Comparison of ENCODE assay signal across 2 cellular contexts in genomic region chr7:155794196-155794595, GRCh38.
TF ChIP-seq lines count a peak whose summit lies in the region.

No MANE protein-coding gene starts in this region.

TF ChIP-seq in SK-N-SH, 30 proteins besides CTCF, POLR2A, EP300 and RAD21 (continued from another document):
- no peak for TF ChIP-seq EZH2phosphoT487 (IDR thresholded peaks at IDR 0.05; ENCODE audit: borderline replicate concordance, low read depth)
- TF ChIP-seq MEF2A (IDR thresholded peaks at IDR 0.05; ENCODE audit: borderline replicate concordance, low read depth): no peak
- no peak for TF ChIP-seq RFX5 (IDR thresholded peaks at IDR 0.05; ENCODE audit: low read length)

TF ChIP-seq in SK-N-SH treated with all-trans-retinoic acid at 6 μM for 48 hours, 23 proteins besides CTCF, POLR2A, EP300 and RAD21 (continued from another document):
- TF ChIP-seq, protein P1, sequence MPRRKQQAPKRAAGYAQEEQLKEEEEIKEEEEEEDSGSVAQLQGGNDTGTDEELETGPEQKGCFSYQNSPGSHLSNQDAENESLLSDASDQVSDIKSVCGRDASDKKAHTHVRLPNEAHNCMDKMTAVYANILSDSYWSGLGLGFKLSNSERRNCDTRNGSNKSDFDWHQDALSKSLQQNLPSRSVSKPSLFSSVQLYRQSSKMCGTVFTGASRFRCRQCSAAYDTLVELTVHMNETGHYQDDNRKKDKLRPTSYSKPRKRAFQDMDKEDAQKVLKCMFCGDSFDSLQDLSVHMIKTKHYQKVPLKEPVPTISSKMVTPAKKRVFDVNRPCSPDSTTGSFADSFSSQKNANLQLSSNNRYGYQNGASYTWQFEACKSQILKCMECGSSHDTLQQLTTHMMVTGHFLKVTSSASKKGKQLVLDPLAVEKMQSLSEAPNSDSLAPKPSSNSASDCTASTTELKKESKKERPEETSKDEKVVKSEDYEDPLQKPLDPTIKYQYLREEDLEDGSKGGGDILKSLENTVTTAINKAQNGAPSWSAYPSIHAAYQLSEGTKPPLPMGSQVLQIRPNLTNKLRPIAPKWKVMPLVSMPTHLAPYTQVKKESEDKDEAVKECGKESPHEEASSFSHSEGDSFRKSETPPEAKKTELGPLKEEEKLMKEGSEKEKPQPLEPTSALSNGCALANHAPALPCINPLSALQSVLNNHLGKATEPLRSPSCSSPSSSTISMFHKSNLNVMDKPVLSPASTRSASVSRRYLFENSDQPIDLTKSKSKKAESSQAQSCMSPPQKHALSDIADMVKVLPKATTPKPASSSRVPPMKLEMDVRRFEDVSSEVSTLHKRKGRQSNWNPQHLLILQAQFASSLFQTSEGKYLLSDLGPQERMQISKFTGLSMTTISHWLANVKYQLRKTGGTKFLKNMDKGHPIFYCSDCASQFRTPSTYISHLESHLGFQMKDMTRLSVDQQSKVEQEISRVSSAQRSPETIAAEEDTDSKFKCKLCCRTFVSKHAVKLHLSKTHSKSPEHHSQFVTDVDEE (CRISPR knock-in tag; IDR thresholded peaks at IDR 0.05): no peak
- TF ChIP-seq, protein P2, sequence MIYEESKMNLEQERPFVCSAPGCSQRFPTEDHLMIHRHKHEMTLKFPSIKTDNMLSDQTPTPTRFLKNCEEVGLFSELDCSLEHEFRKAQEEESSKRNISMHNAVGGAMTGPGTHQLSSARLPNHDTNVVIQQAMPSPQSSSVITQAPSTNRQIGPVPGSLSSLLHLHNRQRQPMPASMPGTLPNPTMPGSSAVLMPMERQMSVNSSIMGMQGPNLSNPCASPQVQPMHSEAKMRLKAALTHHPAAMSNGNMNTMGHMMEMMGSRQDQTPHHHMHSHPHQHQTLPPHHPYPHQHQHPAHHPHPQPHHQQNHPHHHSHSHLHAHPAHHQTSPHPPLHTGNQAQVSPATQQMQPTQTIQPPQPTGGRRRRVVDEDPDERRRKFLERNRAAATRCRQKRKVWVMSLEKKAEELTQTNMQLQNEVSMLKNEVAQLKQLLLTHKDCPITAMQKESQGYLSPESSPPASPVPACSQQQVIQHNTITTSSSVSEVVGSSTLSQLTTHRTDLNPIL (CRISPR knock-in tag; IDR thresholded peaks at IDR 0.05; ENCODE audit: low read depth): no peak
- TF ChIP-seq ZFP3 (CRISPR knock-in tag; IDR thresholded peaks at IDR 0.05) (no peak), ESRRG (CRISPR knock-in tag; IDR thresholded peaks at IDR 0.05) (no peak), TOX (CRISPR knock-in tag; IDR thresholded peaks at IDR 0.05; ENCODE audit: borderline replicate concordance) (no peak), GLIS3 (CRISPR knock-in tag; IDR thresholded peaks at IDR 0.05) (no peak), ZNF8 (CRISPR knock-in tag; IDR thresholded peaks at IDR 0.05) (no peak)
TF ChIP-seq in SK-N-SH treated with all-trans-retinoic acid at 6 μM for 48 hours: peak in this region for 0.
